9 cellular contexts compared by ENCODE assay signal in genomic region chr17:39754958-39755549, GRCh38. TPM values are rescaled to one million over a fixed set of nuclear protein-coding genes. Genes with fewer than 3 reads are reported as not detected.
DNase-seq lines count a peak whose midpoint lies in the region; ATAC-seq, FAIRE-seq and TF ChIP-seq lines count a peak whose summit lies in the region.
"Had no signal": no experiment of that assay in that cellular context is flagged by ENCODE, and none has a peak within 500 bp of the region (broad histone marks: within the 10 kb centered on the region; RNA-seq: fewer than 3 reads in every experiment).

No MANE protein-coding gene starts in this region.

- intact Hi-C loops in HepG2 (cut with micrococcal nuclease; ENCODE audit: unreplicated experiment), result loop anchor here (1.0 to 5.0 kb wide), 3 partner anchors 25 to 132 kb away; partner anchors contain the start of gene MIEN1

- H3K4me3 ChIP-seq in HL-60 (replicated peaks; ENCODE audit: insufficient read depth, low read length) (peak overlapping the region; percentile 50), astrocyte (ENCODE audit: insufficient read depth, low read depth, low read length) (peak overlapping the region; percentile 62), HepG2 (replicated peaks in 1 of 3; ENCODE audit: insufficient read depth in 1 of 3, low read depth in 2 of 3, low read length in 3 of 3) (peak overlapping the region; percentile 63 to 80 (median 73))

- TF ChIP-seq POLR2A in HepG2 (IDR thresholded peaks at IDR 0.05; ENCODE audit: insufficient read depth in 1 of 2, low read depth in 2 of 2, low read length in 2 of 2), result no peak

- no peak for TF ChIP-seq RAD21 in HepG2 (CRISPR knock-in tag; IDR thresholded peaks at IDR 0.05)

- no peaks in the 10 kb centered on the region for H3K36me3 ChIP-seq in astrocyte (ENCODE audit: insufficient read depth, low read length)
- H3K36me3 ChIP-seq in HepG2 (replicated peaks in 1 of 2; ENCODE audit: control insufficient read depth in 1 of 2, insufficient read depth in 2 of 2, low read length in 2 of 2), result no peaks in the 10 kb centered on the region

- TF ChIP-seq EP300 in HepG2 (IDR thresholded peaks at IDR 0.05; ENCODE audit: low read depth in 2 of 2, low read length in 2 of 2) (no peak), HepG2 (CRISPR knock-in tag; IDR thresholded peaks at IDR 0.05; ENCODE audit: borderline replicate concordance) (no peak)

- DNase-seq in HL-60 (ENCODE audit: low read depth in 1 of 2, low spot score in 1 of 2), result no peak
- DNase-seq in astrocyte (ENCODE audit: low read depth), result no peak
- DNase-seq in HepG2 (ENCODE audit: low spot score), result no peak
- DNase-seq in stimulated activated CD4-positive, alpha-beta T cell treated with anti-CD3 and anti-CD28 coated beads, Interleukin-12 subunit alpha, Interleukin-12 subunit beta, amount 100 ng/mL, for 4 hours, result no peak
- DNase-seq in DMS153 treated with DMSO at 0.1 percent for 48 hours (lab: John Stamatoyannopoulos, UW; ENCODE audit: unreplicated experiment), result no peak
- no peak for DNase-seq in T-helper 9 cell

- H3K36me3 Mint-ChIP-seq in astrocyte (ENCODE audit: low read depth, unreplicated experiment), result no peaks in the 10 kb centered on the region

- H4K20me1 ChIP-seq in astrocyte (ENCODE audit: insufficient read depth, low read length) (no peaks in the 10 kb centered on the region), HepG2 (ENCODE audit: insufficient read depth, low read length) (no peaks in the 10 kb centered on the region)

- BruUV-seq in HepG2 (replicated peaks; lab: Mats Ljungman, UMichigan), result no TSS peak

- peak overlapping the region; percentile 99 for H2AFZ ChIP-seq in astrocyte (ENCODE audit: low read depth, low read length)
- H2AFZ ChIP-seq in HepG2 (ENCODE audit: low read length), result no peak overlapping the region

- H3K9me3 ChIP-seq in astrocyte (ENCODE audit: insufficient read depth, low read depth, low read length) (no peaks in the 10 kb centered on the region), HepG2 (ENCODE audit: low read length) (no peaks in the 10 kb centered on the region)

- POLR2A ChIA-PET in HepG2 (lab: Yijun Ruan, JAX), result interaction anchor here (0.6 to 5.3 kb wide), 14 partner anchors 15 to 219 kb away, joined by 3 to 52 read pairs (median 4); partner anchors contain the start of genes ERBB2, MIEN1 and PGAP3

- H3K27ac ChIP-seq in 22Rv1 (peak overlapping the region; percentile 72), HL-60 (replicated peaks) (peak overlapping the region; percentile 84), astrocyte (ENCODE audit: low read depth, low read length) (no peak overlapping the region), HepG2 (ENCODE audit: extremely low read length, insufficient read depth, low read length) (no peak overlapping the region), temporal lobe (ENCODE audit: low read depth, low read length) (peak overlapping the region; percentile 69)

- FAIRE-seq in astrocyte (lab: Jason Lieb, UNC) (no peak), HepG2 (lab: Jason Lieb, UNC) (no peak)

- 19% methylated on average over 20 of the region's 21 CpGs for WGBS in HepG2 (ENCODE audit: low lambda C conversion rate)

- peak overlapping the region; percentile 88 for H3K27ac Mint-ChIP-seq in astrocyte (ENCODE audit: unreplicated experiment)

- H3K27me3 ChIP-seq in HL-60 (ENCODE audit: insufficient read depth, poor library complexity, severe bottlenecking) (no peaks in the 10 kb centered on the region), astrocyte (ENCODE audit: insufficient read depth, low read length) (no peaks in the 10 kb centered on the region), HepG2 (ENCODE audit: control insufficient read depth in 1 of 2, insufficient read depth in 2 of 2, low read length in 2 of 2) (peaks cover 6 to 48% of the 10 kb centered on the region in 2 experiments)

- peak overlapping the region; percentile 91 for H3K4me2 ChIP-seq in astrocyte (ENCODE audit: low read length)
- peak overlapping the region; percentile 91 for H3K4me2 ChIP-seq in HepG2 (ENCODE audit: low read depth, low read length)

- peaks cover 47% of the 10 kb centered on the region for H3K4me1 Mint-ChIP-seq in astrocyte (ENCODE audit: low read depth, unreplicated experiment)

- H3K9ac ChIP-seq in astrocyte (ENCODE audit: low read length) (peak overlapping the region; percentile 79), HepG2 (ENCODE audit: insufficient read depth, low read depth, low read length) (peak overlapping the region; percentile 69; the same call in 1 of the 2 replicates)

- H3K79me2 ChIP-seq in astrocyte (ENCODE audit: insufficient read depth, low read length), result no peaks in the 10 kb centered on the region
- no peaks in the 10 kb centered on the region for H3K79me2 ChIP-seq in HepG2 (ENCODE audit: insufficient read depth, low read length)

- H3K27me3 Mint-ChIP-seq in astrocyte (ENCODE audit: low read depth, unreplicated experiment), result no peaks in the 10 kb centered on the region

- H3K4me1 ChIP-seq in astrocyte (ENCODE audit: insufficient read depth, low read length) (peaks cover 19% of the 10 kb centered on the region), HepG2 (ENCODE audit: insufficient read depth, low read length) (peaks cover 77% of the 10 kb centered on the region)

- H3K9me3 Mint-ChIP-seq in astrocyte (ENCODE audit: unreplicated experiment), result peaks cover 2% of the 10 kb centered on the region

- peak overlapping the region; percentile 42 for H3K4me3 Mint-ChIP-seq in astrocyte (ENCODE audit: unreplicated experiment)

- CTCF ChIA-PET in HepG2 (lab: Yijun Ruan, JAX; ENCODE audit: low intra/inter-chr PET ratio, low total read pairs), result interaction anchor here (0.8 to 4.0 kb wide), 10 partner anchors 15 to 207 kb away, joined by 3 to 57 read pairs (median 8); partner anchors contain the start of genes MIEN1 and PNMT

- in situ Hi-C loops in HepG2 (cut with HindIII; ENCODE audit: extremely low pct_ligation_motif_present, low pct_unique_long_range_greater_than_20kb), result loop anchor here (5.0 kb wide), 2 partner anchors 83 to 133 kb away; no protein-coding TSS in a partner anchor

- no peak for TF ChIP-seq CTCF in 22Rv1 (IDR thresholded peaks at IDR 0.05)
- no peak for TF ChIP-seq CTCF in HL-60 (IDR thresholded peaks at IDR 0.05; ENCODE audit: insufficient read depth, low read length)
- no peak for TF ChIP-seq CTCF in astrocyte (IDR thresholded peaks at IDR 0.05; ENCODE audit: insufficient read depth, low read depth, low read length)
- TF ChIP-seq CTCF in HepG2 (CRISPR knock-in tag; IDR thresholded peaks at IDR 0.05), result no peak

- peak; percentile 17 for ATAC-seq in HepG2

RNA-seq across cellular contexts. Expression of gene GRB7, which starts 17.3 kb away (rescaled TPM):
- total RNA-seq in astrocyte, result 1.8 and 3.3 TPM in 2 replicates
- 41.7 and 60.2 TPM in 2 replicates for total RNA-seq in HepG2 (2016; rRNA removed; fragmentation: Illumina TruSeq; extraction: Trizol)
- 17.9 and 20.4 TPM in 2 replicates for total RNA-seq in HepG2 (2016; cell fraction: cytosol; rRNA removed; fragmentation: Illumina TruSeq; extraction: Trizol; ENCODE audit: low read depth)
- total RNA-seq in HepG2 (2016; cell fraction: insoluble cytoplasmic fraction; rRNA removed; fragmentation: Illumina TruSeq; extraction: Trizol), result 38.5 and 64.6 TPM in 2 replicates
- 31.4 and 31.5 TPM in 2 replicates for total RNA-seq in HepG2 (2016; cell fraction: membrane; rRNA removed; fragmentation: Illumina TruSeq; extraction: Trizol)
- total RNA-seq in HepG2 (2016; cell fraction: nucleus; rRNA removed; fragmentation: Illumina TruSeq; extraction: Trizol), result 57.0 and 59.4 TPM in 2 replicates
- polyA plus RNA-seq in HepG2 (2011; rRNA removed), result 77.7 and 92.3 TPM in 2 replicates
- polyA plus RNA-seq in HepG2 (2011; cell fraction: cytosol; rRNA removed), result 36.7 and 60.1 TPM in 2 replicates
- 319 and 344 TPM in 2 replicates for polyA plus RNA-seq in HepG2 (2011; cell fraction: nucleus; rRNA removed)
- polyA plus RNA-seq in HepG2 (2012), result 60.9 and 73.8 TPM in 2 replicates
- 8.5 and 8.6 TPM in 2 replicates for polyA plus RNA-seq in HepG2 (2016; cell fraction: cytosol; fragmentation: Illumina TruSeq; extraction: Trizol; ENCODE audit: low read depth)
- polyA plus RNA-seq in HepG2 (2016; cell fraction: insoluble cytoplasmic fraction; fragmentation: Illumina TruSeq; extraction: Trizol; ENCODE audit: low read depth), result 45.6 and 58.3 TPM in 2 replicates
- polyA plus RNA-seq in HepG2 (2016; cell fraction: membrane; fragmentation: Illumina TruSeq; extraction: Trizol; ENCODE audit: low read depth), result 13.3 and 14.8 TPM in 2 replicates
- 147 and 156 TPM in 2 replicates for polyA plus RNA-seq in HepG2 (2016; cell fraction: nucleus; fragmentation: Illumina TruSeq; extraction: Trizol; ENCODE audit: insufficient read depth, low read depth)
- 9.1 and 160 TPM in 2 replicates for polyA minus RNA-seq in HepG2 (2011; rRNA and poly(A)+ RNA removed; ENCODE audit: low replicate concordance)
- 55.8 and 65.9 TPM in 2 replicates for polyA minus RNA-seq in HepG2 (2011; cell fraction: cytosol; rRNA and poly(A)+ RNA removed)
- polyA minus RNA-seq in HepG2 (2011; cell fraction: nucleus; rRNA and poly(A)+ RNA removed), result 80.7 and 95.9 TPM in 2 replicates
- total RNA-seq in temporal lobe, result 0.25 TPM
- total RNA-seq: glomerular endothelial cell had no signal

RNA-seq across cellular contexts. Expression of gene MIEN1, which starts 24.7 kb away (rescaled TPM):
- total RNA-seq in astrocyte (38.9 and 41.3 TPM in 2 replicates), HepG2 (2016; rRNA removed; fragmentation: Illumina TruSeq; extraction: Trizol) (40.6 and 48.6 TPM in 2 replicates), temporal lobe (11.1 TPM)
- total RNA-seq in HepG2 (2016; cell fraction: cytosol; rRNA removed; fragmentation: Illumina TruSeq; extraction: Trizol; ENCODE audit: low read depth), result 50.1 and 73.7 TPM in 2 replicates
- total RNA-seq in HepG2 (2016; cell fraction: insoluble cytoplasmic fraction; rRNA removed; fragmentation: Illumina TruSeq; extraction: Trizol), result 43.9 and 49.0 TPM in 2 replicates
- 66.3 and 82.4 TPM in 2 replicates for total RNA-seq in HepG2 (2016; cell fraction: membrane; rRNA removed; fragmentation: Illumina TruSeq; extraction: Trizol)
- 18.4 and 23.7 TPM in 2 replicates for total RNA-seq in HepG2 (2016; cell fraction: nucleus; rRNA removed; fragmentation: Illumina TruSeq; extraction: Trizol)
- polyA plus RNA-seq in HepG2 (2011; rRNA removed), result 56.6 and 68.2 TPM in 2 replicates
- polyA plus RNA-seq in HepG2 (2011; cell fraction: cytosol; rRNA removed), result 62.1 and 67.0 TPM in 2 replicates
- polyA plus RNA-seq in HepG2 (2011; cell fraction: nucleus; rRNA removed), result 27.3 and 39.8 TPM in 2 replicates
- 38.6 and 44.5 TPM in 2 replicates for polyA plus RNA-seq in HepG2 (2012)
- polyA plus RNA-seq in HepG2 (2016; cell fraction: cytosol; fragmentation: Illumina TruSeq; extraction: Trizol; ENCODE audit: low read depth), result 106 and 131 TPM in 2 replicates
- 73.3 and 81.4 TPM in 2 replicates for polyA plus RNA-seq in HepG2 (2016; cell fraction: insoluble cytoplasmic fraction; fragmentation: Illumina TruSeq; extraction: Trizol; ENCODE audit: low read depth)
- 100 and 131 TPM in 2 replicates for polyA plus RNA-seq in HepG2 (2016; cell fraction: membrane; fragmentation: Illumina TruSeq; extraction: Trizol; ENCODE audit: low read depth)
- polyA plus RNA-seq in HepG2 (2016; cell fraction: nucleus; fragmentation: Illumina TruSeq; extraction: Trizol; ENCODE audit: insufficient read depth, low read depth), result 45.4 and 54.1 TPM in 2 replicates
- polyA minus RNA-seq in HepG2 (2011; rRNA and poly(A)+ RNA removed; ENCODE audit: low replicate concordance), result 30.0 and 48.1 TPM in 2 replicates
- 11.5 and 16.0 TPM in 2 replicates for polyA minus RNA-seq in HepG2 (2011; cell fraction: cytosol; rRNA and poly(A)+ RNA removed)
- polyA minus RNA-seq in HepG2 (2011; cell fraction: nucleus; rRNA and poly(A)+ RNA removed), result 10.6 and 14.7 TPM in 2 replicates

RNA-seq across cellular contexts. Expression of gene ERBB2, which starts 55.2 kb away (rescaled TPM):
- total RNA-seq in astrocyte (64.0 and 70.4 TPM in 2 replicates), HepG2 (2016; rRNA removed; fragmentation: Illumina TruSeq; extraction: Trizol) (30.2 and 64.1 TPM in 2 replicates), temporal lobe (12.8 TPM)
- 29.4 and 32.0 TPM in 2 replicates for total RNA-seq in HepG2 (2016; cell fraction: cytosol; rRNA removed; fragmentation: Illumina TruSeq; extraction: Trizol; ENCODE audit: low read depth)
- total RNA-seq in HepG2 (2016; cell fraction: insoluble cytoplasmic fraction; rRNA removed; fragmentation: Illumina TruSeq; extraction: Trizol), result 24.5 and 63.0 TPM in 2 replicates
- total RNA-seq in HepG2 (2016; cell fraction: membrane; rRNA removed; fragmentation: Illumina TruSeq; extraction: Trizol), result 21.8 and 22.8 TPM in 2 replicates
- 81.6 and 99.0 TPM in 2 replicates for total RNA-seq in HepG2 (2016; cell fraction: nucleus; rRNA removed; fragmentation: Illumina TruSeq; extraction: Trizol)
- 57.7 and 77.7 TPM in 2 replicates for polyA plus RNA-seq in HepG2 (2011; rRNA removed)
- polyA plus RNA-seq in HepG2 (2011; cell fraction: cytosol; rRNA removed), result 36.7 and 42.6 TPM in 2 replicates
- 210 and 211 TPM in 2 replicates for polyA plus RNA-seq in HepG2 (2011; cell fraction: nucleus; rRNA removed)
- polyA plus RNA-seq in HepG2 (2012), result 69.2 and 69.6 TPM in 2 replicates
- 4.2 and 4.3 TPM in 2 replicates for polyA plus RNA-seq in HepG2 (2016; cell fraction: cytosol; fragmentation: Illumina TruSeq; extraction: Trizol; ENCODE audit: low read depth)
- 25.3 and 32.1 TPM in 2 replicates for polyA plus RNA-seq in HepG2 (2016; cell fraction: insoluble cytoplasmic fraction; fragmentation: Illumina TruSeq; extraction: Trizol; ENCODE audit: low read depth)
- polyA plus RNA-seq in HepG2 (2016; cell fraction: membrane; fragmentation: Illumina TruSeq; extraction: Trizol; ENCODE audit: low read depth), result 8.5 and 9.9 TPM in 2 replicates
- 149 and 153 TPM in 2 replicates for polyA plus RNA-seq in HepG2 (2016; cell fraction: nucleus; fragmentation: Illumina TruSeq; extraction: Trizol; ENCODE audit: insufficient read depth, low read depth)
- polyA minus RNA-seq in HepG2 (2011; rRNA and poly(A)+ RNA removed; ENCODE audit: low replicate concordance), result 39.8 and 292 TPM in 2 replicates
- 52.4 and 60.7 TPM in 2 replicates for polyA minus RNA-seq in HepG2 (2011; cell fraction: cytosol; rRNA and poly(A)+ RNA removed)
- 58.8 and 83.7 TPM in 2 replicates for polyA minus RNA-seq in HepG2 (2011; cell fraction: nucleus; rRNA and poly(A)+ RNA removed)

Comparison
In these comparisons a context has a peak if more than half of its experiments do, and no peak if none do; other contexts are left out.
1. H3K27ac ChIP-seq: peak in 22Rv1 (single experiment), HL-60 (single experiment) and temporal lobe (single experiment); none in astrocyte (single experiment) and HepG2 (single experiment).
2. Peak in every context shown above with its lines, with median percentiles within 50 percentile points of each other: H3K4me3 ChIP-seq.